23 cellular contexts compared by ENCODE assay signal in the genomic region with DNA sequence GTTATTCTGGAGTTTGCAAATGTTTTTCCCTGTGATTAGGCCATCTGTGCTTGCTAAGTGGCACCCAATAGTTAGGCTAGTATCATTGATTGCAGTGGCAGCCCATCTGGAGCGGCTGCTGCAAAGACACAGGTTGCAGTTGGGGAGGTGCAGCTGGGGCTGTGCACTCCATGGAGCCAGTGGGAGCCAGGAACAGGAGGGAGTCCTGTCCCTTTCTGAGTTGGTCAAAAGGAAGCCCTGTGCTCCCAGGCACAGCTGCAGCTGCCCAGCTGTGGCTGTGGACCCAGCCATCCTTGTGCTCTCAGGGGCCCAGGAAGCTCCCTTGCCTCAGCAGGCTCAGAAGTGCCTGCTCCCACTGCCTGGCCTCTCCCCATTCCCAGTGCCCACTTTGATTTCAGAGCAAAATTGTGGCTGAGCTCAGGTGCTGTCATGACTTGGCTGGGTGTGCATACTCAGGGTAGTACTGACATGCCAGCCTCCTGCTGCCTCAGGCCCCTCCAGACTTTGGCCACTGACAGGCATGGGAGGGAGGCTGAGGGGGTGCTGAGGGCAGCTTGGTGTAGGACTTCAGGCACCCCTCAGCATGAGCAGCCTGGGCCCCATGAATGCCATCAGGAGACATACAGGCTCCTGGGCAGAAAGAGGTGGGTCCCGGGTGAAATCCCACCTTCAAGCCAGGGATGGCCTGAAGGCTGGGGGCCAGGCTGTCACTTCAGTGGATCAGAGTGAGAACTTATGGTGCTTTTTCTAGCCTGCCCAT.
A peak's percentile ranks its signal among the peaks of the same experiment; 100 is the strongest.
DNase-seq lines count a peak whose midpoint lies in the region; ATAC-seq, FAIRE-seq and TF ChIP-seq lines count a peak whose summit lies in the region.
"Had no signal": no experiment of that assay in that cellular context is flagged by ENCODE, and none has a peak within 500 bp of the region (broad histone marks: within the 10 kb centered on the region; RNA-seq: fewer than 3 reads in every experiment).

No MANE protein-coding gene starts in this region.

- no peaks in the 10 kb centered on the region for H3K27me3 Mint-ChIP-seq in chondrocyte (ENCODE audit: low read depth)

- H3K9me3 ChIP-seq in kidney (ENCODE audit: control insufficient read depth in 1 of 2, low read length in 2 of 2): no peaks in the 10 kb centered on the region
- H3K9me3 ChIP-seq: HAP-1, SJSA1 had no signal

- in situ Hi-C loops in KBM-7 (cut with MboI; ENCODE audit: low pct_unique_long_range_greater_than_20kb, low sequenced_read_pairs): no loop called here

- no peaks in the 10 kb centered on the region for H3K4me1 Mint-ChIP-seq in chondrocyte (ENCODE audit: low read depth)
- H3K4me1 Mint-ChIP-seq in stimulated activated effector memory CD8-positive, alpha-beta T cell treated with anti-CD3 and anti-CD28 coated beads, Interleukin-12 subunit alpha, Interleukin-12 subunit beta, amount 100 ng/mL, for 72 hours: no peaks in the 10 kb centered on the region

- no peak overlapping the region for H3K4me3 ChIP-seq in kidney (ENCODE audit: low read length in 2 of 2)
- H3K4me3 ChIP-seq: HAP-1, SJSA1 had no signal

- H3K27ac Mint-ChIP-seq in chondrocyte (ENCODE audit: unreplicated experiment): no peak overlapping the region
- H3K27ac Mint-ChIP-seq in stimulated activated effector memory CD8-positive, alpha-beta T cell treated with anti-CD3 and anti-CD28 coated beads, Interleukin-12 subunit alpha, Interleukin-12 subunit beta, amount 100 ng/mL, for 72 hours: no peak overlapping the region
- H3K27ac Mint-ChIP-seq: HFFc6 had no signal

- no peak overlapping the region for H3K4me3 Mint-ChIP-seq in chondrocyte (ENCODE audit: unreplicated experiment)
- no peak overlapping the region for H3K4me3 Mint-ChIP-seq in stimulated activated effector memory CD8-positive, alpha-beta T cell treated with anti-CD3 and anti-CD28 coated beads, Interleukin-12 subunit alpha, Interleukin-12 subunit beta, amount 100 ng/mL, for 72 hours
- H3K4me3 Mint-ChIP-seq: HFFc6 had no signal

- H3K4me1 ChIP-seq in kidney (ENCODE audit: control insufficient read depth in 1 of 2, insufficient read depth in 1 of 2, low read depth in 1 of 2, low read length in 2 of 2): no peaks in the 10 kb centered on the region
- H3K4me1 ChIP-seq: SJSA1 had no signal

- peak; percentile 43 for ATAC-seq in stimulated activated effector memory CD8-positive, alpha-beta T cell treated with anti-CD3 and anti-CD28 coated beads, Interleukin-12 subunit alpha, Interleukin-12 subunit beta, amount 100 ng/mL, for 72 hours
- ATAC-seq: PC-3 had no signal

- DNase-seq in DMS 273 (lab: John Stamatoyannopoulos, UW; ENCODE audit: unreplicated experiment): peak; percentile 0
- DNase-seq in DMS 273 treated with DMSO at 0.1 percent for 48 hours (lab: John Stamatoyannopoulos, UW): no peak
- DNase-seq in chondrocyte (ENCODE audit: low spot score): peak; percentile 59
- DNase-seq in kidney: peak; percentile 37
- DNase-seq in stimulated activated effector memory CD8-positive, alpha-beta T cell treated with anti-CD3 and anti-CD28 coated beads, Interleukin-12 subunit alpha, Interleukin-12 subunit beta, amount 100 ng/mL, for 72 hours (ENCODE audit: low spot score in 2 of 2): no peak
- no peak for DNase-seq in KBM-7
- no peak for DNase-seq in dedifferentiated amniotic fluid mesenchymal stem cell (ENCODE audit: extremely low spot score)
- no peak for DNase-seq in stimulated activated CD4-positive, alpha-beta T cell treated with anti-CD3 and anti-CD28 coated beads, Interleukin-4, amount 100 ng/mL, for 1 hour
- DNase-seq: ACHN, Calu3, GOT3, HFFc6, IMR-90, MM.1S, NCI-H2029, NCI-H2227 treated with DMSO at 0.1 percent for 48 hours, NCI-H774, PC-3 had no signal

- no peak for FAIRE-seq in kidney (lab: Jason Lieb, UNC)
- FAIRE-seq: GM18507 had no signal

- H3K9me3 Mint-ChIP-seq in chondrocyte (ENCODE audit: low read depth): no peaks in the 10 kb centered on the region
- peaks cover 23% of the 10 kb centered on the region for H3K9me3 Mint-ChIP-seq in stimulated activated effector memory CD8-positive, alpha-beta T cell treated with anti-CD3 and anti-CD28 coated beads, Interleukin-12 subunit alpha, Interleukin-12 subunit beta, amount 100 ng/mL, for 72 hours

- intact Hi-C loops in kidney (cut with DNase I): no loop called here

- no peak overlapping the region for H3K9ac ChIP-seq in kidney (ENCODE audit: low read length in 2 of 2)
- H3K9ac ChIP-seq: KMS-11 had no signal

- no peaks in the 10 kb centered on the region for H3K36me3 Mint-ChIP-seq in chondrocyte (ENCODE audit: low read depth)
- H3K36me3 Mint-ChIP-seq in stimulated activated effector memory CD8-positive, alpha-beta T cell treated with anti-CD3 and anti-CD28 coated beads, Interleukin-12 subunit alpha, Interleukin-12 subunit beta, amount 100 ng/mL, for 72 hours: no peaks in the 10 kb centered on the region

- no peak overlapping the region for H3K27ac ChIP-seq in kidney (ENCODE audit: low read depth in 2 of 2, low read length in 2 of 2)
- H3K27ac ChIP-seq: 22Rv1, KMS-11, SJSA1 had no signal

- no peaks in the 10 kb centered on the region for H3K36me3 ChIP-seq in kidney (ENCODE audit: control insufficient read depth in 1 of 2, insufficient read depth in 2 of 2, low read length in 2 of 2)
- H3K36me3 ChIP-seq: HAP-1, SJSA1 had no signal

- TF ChIP-seq CTCF in chondrocyte (IDR thresholded peaks at IDR 0.05) (no peak), kidney (IDR thresholded peaks at IDR 0.05; ENCODE audit: borderline replicate concordance, extremely low read depth, insufficient read depth) (no peak)

Comparison
In these comparisons a context has a peak if more than half of its experiments do, and no peak if none do; other contexts are left out.
1. DNase-seq: peak in DMS 273 (single experiment), chondrocyte (single experiment) and kidney (single experiment); none in DMS 273 treated with DMSO at 0.1 percent for 48 hours (single experiment), stimulated activated effector memory CD8-positive, alpha-beta T cell treated with anti-CD3 and anti-CD28 coated beads, Interleukin-12 subunit alpha, Interleukin-12 subunit beta, amount 100 ng/mL, for 72 hours (0 of 2), KBM-7 (single experiment), dedifferentiated amniotic fluid mesenchymal stem cell (single experiment) and stimulated activated CD4-positive, alpha-beta T cell treated with anti-CD3 and anti-CD28 coated beads, Interleukin-4, amount 100 ng/mL, for 1 hour (single experiment).